ENCODE assay signal across 19 cellular contexts in genomic region chr10:77841711-77842375, GRCh38.
A peak's percentile ranks its signal among the peaks of the same experiment; 100 is the strongest.
DNase-seq lines count a peak whose midpoint lies in the region; TF ChIP-seq lines count a peak whose summit lies in the region.
"Had no signal": no experiment of that assay in that cellular context is flagged by ENCODE, and none has a peak within 500 bp of the region (broad histone marks: within the 10 kb centered on the region; RNA-seq: fewer than 3 reads in every experiment).

No MANE protein-coding gene starts in this region.

- TF ChIP-seq CTCF in chondrocyte (IDR thresholded peaks at IDR 0.05) (no peak), spleen (IDR thresholded peaks at IDR 0.05 in 8 of 11, conservative IDR thresholded peaks at IDR 0.05 in 3 of 11) (no peak), Calu3 (IDR thresholded peaks at IDR 0.05; ENCODE audit: unreplicated experiment) (no peak)

- H3K4me3 Mint-ChIP-seq in chondrocyte (ENCODE audit: unreplicated experiment) (no peak overlapping the region), Calu3 (ENCODE audit: low read depth, unreplicated experiment) (no peak overlapping the region)
- H3K4me3 Mint-ChIP-seq: B cell had no signal

- no peak overlapping the region for H2AFZ ChIP-seq in mesenchymal stem cell (ENCODE audit: low read depth, low read length)

- DNase-seq in DMS79 treated with DMSO at 0.1 percent for 48 hours (lab: John Stamatoyannopoulos, UW) (peak; percentile 8), DMS79 (lab: John Stamatoyannopoulos, UW) (no peak), chondrocyte (ENCODE audit: low spot score) (peak; percentile 81), mesenchymal stem cell (no peak), spleen (peak; percentile 73), Calu3 (no peak), amygdala (lab: John Stamatoyannopoulos, UW) (no peak), cerebellar nuclear complex (lab: John Stamatoyannopoulos, UW) (no peak)
- DNase-seq: Caco-2, DMS153, MV-4-11, NCI-H1930, NCI-H226, NCI-H524, RPMI8226, SIG-M5 had no signal

- H3K27me3 Mint-ChIP-seq in chondrocyte (ENCODE audit: low read depth) (no peaks in the 10 kb centered on the region), Calu3 (ENCODE audit: unreplicated experiment) (no peaks in the 10 kb centered on the region)
- H3K27me3 Mint-ChIP-seq: B cell had no signal

- no peak overlapping the region for H3K14ac ChIP-seq in mesenchymal stem cell (ENCODE audit: low read length in 2 of 2)

- H2AK5ac ChIP-seq in mesenchymal stem cell (ENCODE audit: low read length, severe bottlenecking), result peak overlapping the region; percentile 37

- peaks cover 9% of the 10 kb centered on the region for H3K79me1 ChIP-seq in mesenchymal stem cell (replicated peaks; ENCODE audit: low read length, poor library complexity, severe bottlenecking)

- H3K4me3 ChIP-seq in mesenchymal stem cell (ENCODE audit: insufficient read depth in 1 of 2, low read depth in 1 of 2, low read length in 2 of 2), result no peak overlapping the region
- no peak overlapping the region for H3K4me3 ChIP-seq in spleen

- H3K27ac Mint-ChIP-seq in chondrocyte (ENCODE audit: unreplicated experiment) (no peak overlapping the region), Calu3 (ENCODE audit: unreplicated experiment) (no peak overlapping the region)
- H3K27ac Mint-ChIP-seq: B cell had no signal

- WGBS in mesenchymal stem cell, result 99% methylated on average over 27 of the region's 27 CpGs
- WGBS in spleen, 5 donors, result 93 to 98% (median 97%) methylated on average over 20 to 27 of the region's 27 CpGs

- H3K9me3 ChIP-seq in mesenchymal stem cell (ENCODE audit: control insufficient read depth, low read length) (no peaks in the 10 kb centered on the region), spleen (no peaks in the 10 kb centered on the region)
- H3K9me3 ChIP-seq: Caco-2 had no signal

- H3K36me3 ChIP-seq in mesenchymal stem cell (ENCODE audit: control insufficient read depth in 1 of 2, insufficient read depth in 2 of 2, low read depth in 1 of 2, low read length in 2 of 2) (peaks cover 25 to 60% of the 10 kb centered on the region in 2 experiments), spleen (peaks cover 0 to 33% (median 3%) of the 10 kb centered on the region in 6 donors)

- H3K18ac ChIP-seq in mesenchymal stem cell (ENCODE audit: low read depth in 1 of 2, low read length in 2 of 2), result no peak overlapping the region

- H3K27ac ChIP-seq in mesenchymal stem cell (ENCODE audit: low read length, poor library complexity, severe bottlenecking) (peak overlapping the region; percentile 66), spleen (no peak overlapping the region)
- H3K27ac ChIP-seq: 22Rv1, KMS-11 had no signal

- no TSS peak for BruUV-seq in Calu3 (replicated peaks; lab: Mats Ljungman, UMichigan)

- H2BK12ac ChIP-seq in mesenchymal stem cell (ENCODE audit: low read length in 2 of 2), result no peak overlapping the region

- no peak overlapping the region for H4K91ac ChIP-seq in mesenchymal stem cell (ENCODE audit: low read length)

- no peaks in the 10 kb centered on the region for H3K9me3 Mint-ChIP-seq in chondrocyte (ENCODE audit: low read depth)
- no peaks in the 10 kb centered on the region for H3K9me3 Mint-ChIP-seq in Calu3 (ENCODE audit: low read depth, unreplicated experiment)

- intact Hi-C loops in spleen (cut with DNase I; ENCODE audit: low total_unique reads) (no loop called here), Calu3 (cut with micrococcal nuclease; ENCODE audit: unreplicated experiment) (loop anchor here (10.0 kb wide), 1 partner anchor 163 kb away; no protein-coding TSS in a partner anchor)

- no peak overlapping the region for H2BK15ac ChIP-seq in mesenchymal stem cell (ENCODE audit: low read depth, poor library complexity, severe bottlenecking)

- H3K4me1 Mint-ChIP-seq in chondrocyte (ENCODE audit: low read depth), result peaks cover 34% of the 10 kb centered on the region
- H3K4me1 Mint-ChIP-seq in Calu3 (ENCODE audit: low read depth, unreplicated experiment), result peaks cover 21% of the 10 kb centered on the region

- CTCF ChIA-PET in Calu3 (lab: Charles Lee), result no interaction called here

- no peak overlapping the region for H4K8ac ChIP-seq in mesenchymal stem cell (ENCODE audit: low read length)

- H2BK5ac ChIP-seq in mesenchymal stem cell (ENCODE audit: low read depth, low read length, poor library complexity, severe bottlenecking), result no peak overlapping the region

- no peak for TF ChIP-seq POLR2A in spleen (IDR thresholded peaks at IDR 0.05)

- peaks cover 9% of the 10 kb centered on the region for H3K36me3 Mint-ChIP-seq in chondrocyte (ENCODE audit: low read depth)
- H3K36me3 Mint-ChIP-seq in Calu3 (ENCODE audit: insufficient read depth, unreplicated experiment), result peaks cover 21% of the 10 kb centered on the region

- H3K4me1 ChIP-seq in mesenchymal stem cell (ENCODE audit: control insufficient read depth, insufficient read depth, low read depth, low read length) (peaks cover 55% of the 10 kb centered on the region), spleen (peaks cover 0 to 21% (median 6%) of the 10 kb centered on the region in 6 donors)

- H3K4me2 ChIP-seq in mesenchymal stem cell (ENCODE audit: low read length, poor library complexity, severe bottlenecking), result peak overlapping the region; percentile 23
- H3K4me2 ChIP-seq: KMS-11 had no signal

- no peak overlapping the region for H3K9ac ChIP-seq in mesenchymal stem cell (ENCODE audit: low read length)
- H3K9ac ChIP-seq: KMS-11 had no signal

- H2BK120ac ChIP-seq in mesenchymal stem cell (ENCODE audit: low read depth, low read length), result no peak overlapping the region

- H3K23ac ChIP-seq in mesenchymal stem cell (ENCODE audit: low read length in 2 of 2), result no peak overlapping the region

- no peaks in the 10 kb centered on the region for H3K27me3 ChIP-seq in mesenchymal stem cell (ENCODE audit: control insufficient read depth in 1 of 2, insufficient read depth in 1 of 2, low read length in 2 of 2)
- no peaks in the 10 kb centered on the region for H3K27me3 ChIP-seq in spleen (replicated peaks in 1 of 7)

- H3K4ac ChIP-seq in mesenchymal stem cell (ENCODE audit: low read depth in 1 of 2, low read length in 2 of 2), result no peak overlapping the region

Comparison
In these comparisons a context has a peak if more than half of its experiments do, and no peak if none do; other contexts are left out.
1. DNase-seq: peak in DMS79 treated with DMSO at 0.1 percent for 48 hours (single experiment), chondrocyte (single experiment) and spleen (single experiment); none in DMS79 (single experiment), mesenchymal stem cell (single experiment), Calu3 (single experiment), amygdala (0 of 56) and cerebellar nuclear complex (0 of 2).